Comparison of ENCODE assay signal across 8 cellular contexts in genomic region chr14:81170104-81170828, GRCh38. TPM values are rescaled to one million over a fixed set of nuclear protein-coding genes. Genes with fewer than 3 reads are reported as not detected.
A peak's percentile ranks its signal among the peaks of the same experiment; 100 is the strongest.
DNase-seq lines count a peak whose midpoint lies in the region; ATAC-seq and TF ChIP-seq lines count a peak whose summit lies in the region.

No MANE protein-coding gene starts in this region.

- H3K9me3 Mint-ChIP-seq in CD4-positive, alpha-beta memory T cell: no peaks in the 10 kb centered on the region
- no peaks in the 10 kb centered on the region for H3K9me3 Mint-ChIP-seq in activated CD4-positive, alpha-beta memory T cell treated with anti-CD3 and anti-CD28 coated beads, Interleukin-2, amount 10 ng/mL, durations not matched to agents 7 days and 5 days

- peaks cover 16% of the 10 kb centered on the region for H3K4me1 ChIP-seq in CD4-positive, alpha-beta memory T cell (ENCODE audit: insufficient read depth, low read length)
- H3K4me1 ChIP-seq in ectodermal cell (ENCODE audit: control insufficient read depth, insufficient read depth, low read length) (no peaks in the 10 kb centered on the region), lung (ENCODE audit: control insufficient read depth in 2 of 2, insufficient read depth in 2 of 2, low read length in 2 of 2) (peaks cover 0 to 1% of the 10 kb centered on the region in 2 donors)

- peaks cover 16 to 30% (median 22%) of the 10 kb centered on the region in 4 donors for H3K4me1 Mint-ChIP-seq in CD4-positive, alpha-beta memory T cell
- H3K4me1 Mint-ChIP-seq in activated CD4-positive, alpha-beta memory T cell treated with anti-CD3 and anti-CD28 coated beads, Interleukin-2, amount 10 ng/mL, durations not matched to agents 7 days and 5 days: peaks cover 46% of the 10 kb centered on the region

- H3K4me3 ChIP-seq in CD4-positive, alpha-beta memory T cell (ENCODE audit: low read length in 2 of 2): peak overlapping the region; percentile 47 to 94
- H3K4me3 ChIP-seq in ectodermal cell (ENCODE audit: insufficient read depth, low read depth, low read length): peak overlapping the region; percentile 60
- H3K4me3 ChIP-seq in lung: peak overlapping the region; percentile 52

- peak; percentile 97 for ATAC-seq in GM19397 (IDR thresholded peaks at IDR 0.05; ENCODE audit: unreplicated experiment)
- ATAC-seq in HG03571 (IDR thresholded peaks at IDR 0.05; ENCODE audit: unreplicated experiment): peak; percentile 95
- peak; percentile 99 for ATAC-seq in lung (ENCODE audit: insufficient read depth, low FRiP score)

- H3K27me3 ChIP-seq in CD4-positive, alpha-beta memory T cell (ENCODE audit: insufficient read depth, low read length): no peaks in the 10 kb centered on the region
- H3K27me3 ChIP-seq in ectodermal cell (ENCODE audit: control insufficient read depth, insufficient read depth, low read length, poor library complexity, severe bottlenecking) (no peaks in the 10 kb centered on the region), lung (ENCODE audit: control insufficient read depth, insufficient read depth) (no peaks in the 10 kb centered on the region)

- H3K36me3 ChIP-seq in CD4-positive, alpha-beta memory T cell (ENCODE audit: insufficient read depth, low read length): no peaks in the 10 kb centered on the region
- no peaks in the 10 kb centered on the region for H3K36me3 ChIP-seq in ectodermal cell (ENCODE audit: control insufficient read depth, insufficient read depth, low read length)
- no peaks in the 10 kb centered on the region for H3K36me3 ChIP-seq in lung (ENCODE audit: control insufficient read depth in 2 of 2, insufficient read depth in 2 of 2, low read length in 2 of 2)

- DNase-seq in CD4-positive, alpha-beta memory T cell: peak; percentile 90 to 92 (median 91)
- peak; percentile 63 for DNase-seq in NCI-H774 (lab: John Stamatoyannopoulos, UW)
- DNase-seq in activated CD4-positive, alpha-beta memory T cell treated with anti-CD3 and anti-CD28 coated beads, Interleukin-2, amount 10 ng/mL, durations not matched to agents 7 days and 5 days: peak; percentile 90
- peak; percentile 92 for DNase-seq in lung (ENCODE audit: low spot score)
- peak; percentile 78 to 85 (median 79) for DNase-seq in stimulated activated CD4-positive, alpha-beta T cell treated with anti-CD3 and anti-CD28 coated beads, TNF-alpha, amount 100 ng/mL, for 4 hours (ENCODE audit: low read depth in 3 of 3)

- H3K27ac Mint-ChIP-seq in CD4-positive, alpha-beta memory T cell: peak overlapping the region; percentile 81 to 98 (median 94)
- H3K27ac Mint-ChIP-seq in activated CD4-positive, alpha-beta memory T cell treated with anti-CD3 and anti-CD28 coated beads, Interleukin-2, amount 10 ng/mL, durations not matched to agents 7 days and 5 days: peak overlapping the region; percentile 89

- H3K9me3 ChIP-seq in CD4-positive, alpha-beta memory T cell (ENCODE audit: control insufficient read depth in 1 of 2, low read length in 2 of 2): no peaks in the 10 kb centered on the region
- H3K9me3 ChIP-seq in ectodermal cell (ENCODE audit: control insufficient read depth, low read length) (no peaks in the 10 kb centered on the region), lung (ENCODE audit: control insufficient read depth in 2 of 2, insufficient read depth in 1 of 2, low read length in 1 of 2) (no peaks in the 10 kb centered on the region)

- peak overlapping the region; percentile 55 for H3K27ac ChIP-seq in CD4-positive, alpha-beta memory T cell (ENCODE audit: low read depth, low read length)
- H3K27ac ChIP-seq in ectodermal cell (ENCODE audit: insufficient read depth, low read depth, low read length, poor library complexity, severe bottlenecking) (peak overlapping the region; percentile 92), lung (ENCODE audit: low read depth in 1 of 2, low read length in 1 of 2) (peak overlapping the region; percentile 94 to 95)

- no peaks in the 10 kb centered on the region for H3K36me3 Mint-ChIP-seq in CD4-positive, alpha-beta memory T cell
- peaks cover 4% of the 10 kb centered on the region for H3K36me3 Mint-ChIP-seq in activated CD4-positive, alpha-beta memory T cell treated with anti-CD3 and anti-CD28 coated beads, Interleukin-2, amount 10 ng/mL, durations not matched to agents 7 days and 5 days (ENCODE audit: low read depth)

- H3K27me3 Mint-ChIP-seq in CD4-positive, alpha-beta memory T cell: no peaks in the 10 kb centered on the region
- H3K27me3 Mint-ChIP-seq in activated CD4-positive, alpha-beta memory T cell treated with anti-CD3 and anti-CD28 coated beads, Interleukin-2, amount 10 ng/mL, durations not matched to agents 7 days and 5 days: no peaks in the 10 kb centered on the region

- CTCF ChIA-PET in CD4-positive, alpha-beta memory T cell (lab: Charles Lee; ENCODE audit: partially characterized antibody): interaction anchor here (0.7 to 4.4 kb wide), 29 partner anchors 10 to 361 kb away, joined by 3 to 47 read pairs (median 7); partner anchors contain the start of genes GTF2A1 and TSHR
- CTCF ChIA-PET in activated CD4-positive, alpha-beta memory T cell treated with anti-CD3 and anti-CD28 coated beads, Interleukin-2, amount 10 ng/mL, durations not matched to agents 7 days and 5 days (lab: Charles Lee): interaction anchor here (0.6 to 4.4 kb wide), 29 partner anchors 9 to 306 kb away, joined by 3 to 33 read pairs (median 5); partner anchors contain the start of genes CEP128, GTF2A1 and TSHR

- peak; percentile 84 for TF ChIP-seq CTCF in lung (IDR thresholded peaks at IDR 0.05; ENCODE audit: control extremely low read depth, extremely low read depth)

- intact Hi-C loops in CD4-positive, alpha-beta memory T cell (cut with micrococcal nuclease): loop anchor here (1.0 to 5.0 kb wide), 5 partner anchors 49 to 292 kb away; no protein-coding TSS in a partner anchor

- POLR2A ChIA-PET in CD4-positive, alpha-beta memory T cell (lab: Charles Lee; ENCODE audit: partially characterized antibody): interaction anchor here (0.7 to 3.6 kb wide), 14 partner anchors 8 to 363 kb away, joined by 3 to 49 read pairs (median 5); partner anchors contain the start of genes CEP128, GTF2A1, SEL1L and TSHR
- POLR2A ChIA-PET in activated CD4-positive, alpha-beta memory T cell treated with anti-CD3 and anti-CD28 coated beads, Interleukin-2, amount 10 ng/mL, durations not matched to agents 7 days and 5 days (lab: Charles Lee): interaction anchor here (0.7 to 2.3 kb wide), 21 partner anchors 9 to 362 kb away, joined by 3 to 20 read pairs (median 5); partner anchors contain the start of genes CEP128, GTF2A1 and TSHR

- WGBS in ectodermal cell, 2 experiments: 9 to 11% methylated on average over 28 of the region's 28 CpGs
- WGBS in lung, 2 donors: 0% methylated on average over 28 of the region's 28 CpGs

- peak overlapping the region; percentile 89 to 96 (median 92) for H3K4me3 Mint-ChIP-seq in CD4-positive, alpha-beta memory T cell
- H3K4me3 Mint-ChIP-seq in activated CD4-positive, alpha-beta memory T cell treated with anti-CD3 and anti-CD28 coated beads, Interleukin-2, amount 10 ng/mL, durations not matched to agents 7 days and 5 days: peak overlapping the region; percentile 84

RNA-seq across cellular contexts. Expression of gene GTF2A1, which starts 50.5 kb away (rescaled TPM):
- 10 to 100 TPM; 34.2 to 40.8 TPM for total RNA-seq in CD4-positive, alpha-beta memory T cell
- 10 to 100 TPM in 1 of 2 donors, 1 to 10 TPM in 1; 8.9 to 11.1 TPM for polyA plus RNA-seq in CD4-positive, alpha-beta memory T cell
- total RNA-seq in activated CD4-positive, alpha-beta memory T cell treated with anti-CD3 and anti-CD28 coated beads, Interleukin-2, amount 10 ng/mL, durations not matched to agents 7 days and 5 days: 10 to 100 TPM; 34.2 to 36.0 TPM
- polyA plus RNA-seq in ectodermal cell (2013, experiment 1 of 4): 38.3 TPM
- 41.4 TPM for polyA plus RNA-seq in ectodermal cell (2013, experiment 2 of 4)
- 30.6 TPM for polyA plus RNA-seq in ectodermal cell (2013, experiment 3 of 4)
- 36.9 TPM for polyA plus RNA-seq in ectodermal cell (2013, experiment 4 of 4)
- total RNA-seq in lung: 10 to 100 TPM; 23.3 to 40.8 TPM
- 10 to 100 TPM in 1 of 2 donors, 1 to 10 TPM in 1; 4.5 to 10.1 TPM for polyA plus RNA-seq in lung

Comparison
In these comparisons a context has a peak if more than half of its experiments do, and no peak if none do; other contexts are left out.
1. Peak in every context shown above with its lines: DNase-seq, ATAC-seq, H3K4me3 ChIP-seq and H3K27ac ChIP-seq.